ENCODE assay signal across 25 cellular contexts in genomic region chr20:47421076-47421475, GRCh38.
"Had no signal": no experiment of that assay in that cellular context is flagged by ENCODE, and none has a peak within 500 bp of the region (broad histone marks: within the 10 kb centered on the region; RNA-seq: fewer than 3 reads in every experiment).

No MANE protein-coding gene starts in this region.

- H3K9me3 ChIP-seq: lower lobe of right lung, psoas muscle, testis, transverse colon had no signal

- H2AFZ ChIP-seq: neural progenitor cell, parathyroid adenoma had no signal

- H3K9ac ChIP-seq: neural progenitor cell, parathyroid adenoma had no signal

- H3K9me3 Mint-ChIP-seq: central memory CD8-positive, alpha-beta T cell; natural killer cell; neural progenitor cell had no signal

- H3K4me3 ChIP-seq: left lung, lower lobe of right lung, neural progenitor cell, psoas muscle, testis, transverse colon had no signal

- H3K27ac ChIP-seq: epithelial cell of prostate, left lung, lower lobe of right lung, neural progenitor cell, parathyroid adenoma, psoas muscle, testis, transverse colon, VCaP had no signal

- DNase-seq: activated CD4-positive, alpha-beta T cell treated with anti-CD3 and anti-CD28 coated beads for 48 hours; activated CD4-positive, alpha-beta T cell treated with anti-CD3 and anti-CD28 coated beads, Interleukin-2, amount 50 U/mL, for 48 hours; activated CD8-positive, alpha-beta memory T cell treated with anti-CD3 and anti-CD28 coated beads for 24 hours; activated effector memory CD4-positive, alpha-beta T cell treated with Interleukin-2 at 50 U/mL for 16 hours; activated naive CD4-positive, alpha-beta T cell treated with Interleukin-2 at 50 U/mL for 16 hours; anterior cingulate cortex; dermis blood vessel endothelial cell; effector CD8-positive, alpha-beta T cell; left lung; lower lobe of right lung; mesenchymal stem cell; natural killer cell; occipital lobe; psoas muscle; stimulated activated CD4-positive, alpha-beta T cell treated with anti-CD3 and anti-CD28 coated beads, Interleukin-15, amount 100 ng/mL, for 24 hours; stimulated activated naive CD8-positive, alpha-beta T cell treated with anti-CD3 and anti-CD28 coated beads, Interleukin-15, Interleukin-2, amounts not matched to agents 100 U/mL and 50 U/mL, for 24 hours; testis; transverse colon had no signal

- H3K4me1 ChIP-seq: neural progenitor cell, parathyroid adenoma, testis, transverse colon had no signal

- H3K36me3 Mint-ChIP-seq: activated naive CD8-positive, alpha-beta T cell; natural killer cell; neural progenitor cell had no signal

- H3K27ac Mint-ChIP-seq: activated naive CD8-positive, alpha-beta T cell; natural killer cell; neural progenitor cell had no signal

- H3K36me3 ChIP-seq: left lung, lower lobe of right lung, neural progenitor cell, transverse colon had no signal

- H3K79me2 ChIP-seq: parathyroid adenoma had no signal

- H3K4me3 Mint-ChIP-seq: activated naive CD8-positive, alpha-beta T cell; central memory CD8-positive, alpha-beta T cell; natural killer cell; neural progenitor cell had no signal

- H3K27me3 ChIP-seq: left lung, neural progenitor cell, testis, transverse colon had no signal

- H3K27me3 Mint-ChIP-seq: activated naive CD8-positive, alpha-beta T cell; central memory CD8-positive, alpha-beta T cell had no signal

- H3K4me1 Mint-ChIP-seq: central memory CD8-positive, alpha-beta T cell had no signal

- H3K4me2 ChIP-seq: neural progenitor cell had no signal

- ATAC-seq: activated CD4-positive, CD25-positive, alpha-beta regulatory T cell treated with anti-CD3 and anti-CD28 coated beads, Interleukin-2, amount 50 U/mL, for 24 hours; left lung; lower lobe of right lung; natural killer cell; psoas muscle; stimulated activated naive CD8-positive, alpha-beta T cell treated with anti-CD3 and anti-CD28 coated beads, Interleukin-15, Interleukin-2, amounts not matched to agents 100 U/mL and 50 U/mL, for 24 hours had no signal
